Comparison of ENCODE assay signal across 9 cellular contexts in the genomic region with DNA sequence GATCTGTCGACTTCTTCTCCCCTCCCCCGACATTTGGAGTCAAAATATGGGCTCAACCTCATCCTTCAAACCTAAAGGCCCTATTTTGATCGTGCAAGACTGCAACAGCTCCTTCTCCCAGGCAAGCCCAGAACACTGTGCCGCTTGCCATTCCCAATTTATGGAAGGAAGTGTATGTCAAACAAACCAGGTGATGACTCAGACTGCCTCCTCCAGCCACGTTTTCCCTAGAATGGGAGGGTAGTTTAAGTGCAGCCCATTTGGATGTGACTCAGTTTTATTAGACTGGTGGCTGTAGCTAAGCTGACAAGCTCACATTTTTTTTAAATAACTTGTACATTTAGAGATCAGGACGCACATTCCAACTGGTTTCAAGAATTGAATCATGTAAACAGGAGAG.
DNase-seq lines count a peak whose midpoint lies in the region; ATAC-seq and TF ChIP-seq lines count a peak whose summit lies in the region.
"Had no signal": no experiment of that assay in that cellular context is flagged by ENCODE, and none has a peak within 500 bp of the region (broad histone marks: within the 10 kb centered on the region; RNA-seq: fewer than 3 reads in every experiment).

No MANE protein-coding gene starts in this region.

- peak overlapping the region; percentile 46 for H3K27ac ChIP-seq in thymus (ENCODE audit: low read depth)
- H3K27ac ChIP-seq: cardiac muscle cell had no signal

- no peak for TF ChIP-seq CTCF in lower leg skin (IDR thresholded peaks at IDR 0.05)

- H3K36me3 Mint-ChIP-seq in activated T-cell treated with anti-CD3 and anti-CD28 coated beads, Interleukin-2, amount 50 U/mL, for 72 hours (ENCODE audit: insufficient read depth in 2 of 2) = peaks cover 5 to 16% of the 10 kb centered on the region in 2 donors
- peaks cover 88% of the 10 kb centered on the region for H3K36me3 Mint-ChIP-seq in activated T-helper 17 cell treated with anti-CD3 and anti-CD28 coated beads, Interleukin-2, amount 50 U/mL, for 72 hours (ENCODE audit: low read depth)
- no peaks in the 10 kb centered on the region for H3K36me3 Mint-ChIP-seq in immature natural killer cell

- no peak for DNase-seq in activated T-cell treated with anti-CD3 and anti-CD28 coated beads, Interleukin-2, amount 50 U/mL, for 72 hours
- DNase-seq in activated T-cell treated with anti-CD3 and anti-CD28 coated beads for 4 hours = no peak
- no peak for DNase-seq in immature natural killer cell
- no peak for DNase-seq in ureter (ENCODE audit: low spot score)
- no peak for DNase-seq in lower leg skin (ENCODE audit: low spot score in 2 of 2)

- peaks cover 4% of the 10 kb centered on the region for H3K4me1 ChIP-seq in thymus (ENCODE audit: control insufficient read depth, insufficient read depth, low read length)

- peak overlapping the region; percentile 84 to 100 for H3K4me3 Mint-ChIP-seq in activated T-cell treated with anti-CD3 and anti-CD28 coated beads, Interleukin-2, amount 50 U/mL, for 72 hours
- H3K4me3 Mint-ChIP-seq in activated T-helper 17 cell treated with anti-CD3 and anti-CD28 coated beads, Interleukin-2, amount 50 U/mL, for 72 hours = no peak overlapping the region
- peak overlapping the region; percentile 89 to 100 (median 91) for H3K4me3 Mint-ChIP-seq in immature natural killer cell

- H3K9me3 Mint-ChIP-seq in activated T-cell treated with anti-CD3 and anti-CD28 coated beads, Interleukin-2, amount 50 U/mL, for 72 hours = no peaks in the 10 kb centered on the region
- no peaks in the 10 kb centered on the region for H3K9me3 Mint-ChIP-seq in activated T-helper 17 cell treated with anti-CD3 and anti-CD28 coated beads, Interleukin-2, amount 50 U/mL, for 72 hours
- H3K9me3 Mint-ChIP-seq in immature natural killer cell = no peaks in the 10 kb centered on the region

- peak overlapping the region; percentile 21 for H3K4me3 ChIP-seq in thymus (ENCODE audit: low read length)
- no peak overlapping the region for H3K4me3 ChIP-seq in lower leg skin (ENCODE audit: low read depth, poor library complexity, severe bottlenecking)
- H3K4me3 ChIP-seq: cardiac muscle cell had no signal

- H3K9me3 ChIP-seq in thymus (ENCODE audit: control insufficient read depth) = no peaks in the 10 kb centered on the region

- H3K27me3 Mint-ChIP-seq in activated T-cell treated with anti-CD3 and anti-CD28 coated beads, Interleukin-2, amount 50 U/mL, for 72 hours (ENCODE audit: low read depth) = peaks cover 39% of the 10 kb centered on the region
- H3K27me3 Mint-ChIP-seq in activated T-helper 17 cell treated with anti-CD3 and anti-CD28 coated beads, Interleukin-2, amount 50 U/mL, for 72 hours = no peaks in the 10 kb centered on the region
- H3K27me3 Mint-ChIP-seq in immature natural killer cell (ENCODE audit: low read depth in 3 of 3) = peaks cover 0 to 6% (median 2%) of the 10 kb centered on the region in 3 donors

- H3K36me3 ChIP-seq in thymus (ENCODE audit: control insufficient read depth, insufficient read depth) = no peaks in the 10 kb centered on the region
- H3K36me3 ChIP-seq: cardiac muscle cell had no signal

- peak overlapping the region; percentile 94 for H3K27ac Mint-ChIP-seq in activated T-cell treated with anti-CD3 and anti-CD28 coated beads, Interleukin-2, amount 50 U/mL, for 72 hours
- peak overlapping the region; percentile 99 for H3K27ac Mint-ChIP-seq in activated T-helper 17 cell treated with anti-CD3 and anti-CD28 coated beads, Interleukin-2, amount 50 U/mL, for 72 hours
- H3K27ac Mint-ChIP-seq in immature natural killer cell = peak overlapping the region; percentile 86 to 98 (median 96)

- H3K4me1 Mint-ChIP-seq in activated T-cell treated with anti-CD3 and anti-CD28 coated beads, Interleukin-2, amount 50 U/mL, for 72 hours (ENCODE audit: low read depth) = peaks cover 68% of the 10 kb centered on the region
- H3K4me1 Mint-ChIP-seq in activated T-helper 17 cell treated with anti-CD3 and anti-CD28 coated beads, Interleukin-2, amount 50 U/mL, for 72 hours = peaks cover 25% of the 10 kb centered on the region
- H3K4me1 Mint-ChIP-seq in immature natural killer cell = peaks cover 40 to 60% of the 10 kb centered on the region in 2 donors

- 33% methylated on average over 6 of the region's 6 CpGs for WGBS in thymus
- WGBS in lower leg skin, 2 donors = 15 to 27% methylated on average over 6 of the region's 6 CpGs

- no peaks in the 10 kb centered on the region for H3K27me3 ChIP-seq in thymus (ENCODE audit: control insufficient read depth, insufficient read depth)
- H3K27me3 ChIP-seq: cardiac muscle cell had no signal

- intact Hi-C loops in lower leg skin (cut with DNase I; ENCODE audit: low total_unique reads) = no loop called here

- no peak for ATAC-seq in activated T-cell treated with anti-CD3 and anti-CD28 coated beads, Interleukin-2, amount 50 U/mL, for 72 hours (replicated peaks in 1 of 2)
- no peak for ATAC-seq in activated T-helper 17 cell treated with anti-CD3 and anti-CD28 coated beads, Interleukin-2, amount 50 U/mL, for 72 hours (replicated peaks)
- ATAC-seq in HG03135 (IDR thresholded peaks at IDR 0.05; ENCODE audit: unreplicated experiment) = no peak

- TF ChIP-seq POLR2A in lower leg skin (IDR thresholded peaks at IDR 0.05) = no peak
